18 cellular contexts compared by ENCODE assay signal in the genomic region with DNA sequence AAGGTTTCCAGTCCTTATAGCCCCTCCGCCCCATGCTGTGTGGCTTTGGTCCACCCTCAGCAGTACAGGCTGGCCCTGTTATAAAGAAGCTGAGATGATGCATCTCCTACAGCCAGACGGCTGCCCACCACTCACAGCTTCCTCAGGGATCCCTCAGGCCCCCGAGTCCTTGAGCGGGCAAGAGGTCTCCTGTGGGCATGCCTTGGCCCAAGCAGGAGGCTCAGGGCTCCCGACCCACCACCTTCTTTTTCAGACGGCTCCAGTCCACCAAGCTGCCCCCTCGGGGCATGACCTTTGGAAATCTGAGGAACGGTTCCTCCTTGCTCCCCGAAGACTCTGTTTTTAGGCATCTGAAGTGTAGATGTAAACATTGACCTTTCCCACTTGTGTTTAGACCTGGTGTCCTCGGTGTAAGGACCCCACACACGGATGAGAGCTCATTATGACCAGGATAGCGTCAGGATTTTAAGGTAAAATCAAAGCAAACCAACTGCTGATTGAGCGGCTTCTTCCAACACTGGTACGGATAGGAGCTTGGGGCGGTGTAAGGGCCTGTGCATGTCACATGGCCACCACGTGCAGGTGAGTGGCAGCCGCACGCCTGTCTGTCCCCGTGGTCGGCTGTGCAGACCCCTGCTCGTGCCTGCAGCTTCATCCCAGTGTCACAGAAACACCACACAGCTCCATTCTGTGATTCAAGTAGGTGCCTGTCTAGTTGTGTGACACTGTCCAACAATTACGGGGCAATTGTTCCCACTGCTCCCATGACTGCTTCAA.
DNase-seq lines count a peak whose midpoint lies in the region; ATAC-seq, FAIRE-seq and TF ChIP-seq lines count a peak whose summit lies in the region.
"Had no signal": no experiment of that assay in that cellular context is flagged by ENCODE, and none has a peak within 500 bp of the region (broad histone marks: within the 10 kb centered on the region; RNA-seq: fewer than 3 reads in every experiment).

No MANE protein-coding gene starts in this region.

- ATAC-seq in left ventricle myocardium superior, result no peak
- ATAC-seq: A549, HepG2, Panc1 had no signal

- DNase-seq in cardiac septum (ENCODE audit: low spot score) (peak; percentile 70), left ventricle myocardium superior (no peak), endothelial cell (ENCODE audit: low spot score) (no peak), posterior vena cava (ENCODE audit: low spot score) (peak; percentile 51), cerebellar nuclear complex (lab: John Stamatoyannopoulos, UW) (no peak), putamen (ENCODE audit: low spot score) (no peak), GM12891 (ENCODE audit: insufficient read length, low spot score) (no peak)
- DNase-seq: DMS53, KG1, NCI-H1105 treated with DMSO at 0.1 percent for 48 hours, NCI-H1694, NCI-H2081 treated with DMSO at 0.1 percent for 48 hours, SHP77 had no signal

- H3K4me3 Mint-ChIP-seq in endothelial cell (ENCODE audit: unreplicated experiment), result peak overlapping the region; percentile 22

- H3K4me1 Mint-ChIP-seq in endothelial cell (ENCODE audit: unreplicated experiment), result no peaks in the 10 kb centered on the region

- no peak for TF ChIP-seq CTCF in endothelial cell (IDR thresholded peaks at IDR 0.05; ENCODE audit: unreplicated experiment)

- H3K9me3 Mint-ChIP-seq in endothelial cell (ENCODE audit: unreplicated experiment), result no peaks in the 10 kb centered on the region
- H3K9me3 Mint-ChIP-seq: CD8-positive, alpha-beta memory T cell had no signal

- no peak for TF ChIP-seq POLR2A in GM12891 (IDR thresholded peaks at IDR 0.05; ENCODE audit: low read depth, low read length)

- intact Hi-C loops in cardiac septum (cut with DNase I) (no loop called here), left ventricle myocardium superior (cut with micrococcal nuclease) (no loop called here), posterior vena cava (cut with DNase I) (no loop called here)

- FAIRE-seq in GM12891 (lab: Jason Lieb, UNC), result no peak
- FAIRE-seq: A549, H1, HepG2 had no signal

- H3K27ac Mint-ChIP-seq in endothelial cell (ENCODE audit: unreplicated experiment), result no peak overlapping the region

- H3K36me3 Mint-ChIP-seq in endothelial cell (ENCODE audit: low read depth, unreplicated experiment), result peaks cover 6% of the 10 kb centered on the region

- no peaks in the 10 kb centered on the region for H3K27me3 Mint-ChIP-seq in endothelial cell (ENCODE audit: unreplicated experiment)
- H3K27me3 Mint-ChIP-seq: CD8-positive, alpha-beta memory T cell had no signal

TF ChIP-seq in GM12891, 5 proteins besides CTCF, POLR2A, EP300 and RAD21:
- no peak for TF ChIP-seq TAF1 (IDR thresholded peaks at IDR 0.05; ENCODE audit: low read depth, low read length)
- TF ChIP-seq POU2F2 (IDR thresholded peaks at IDR 0.05; ENCODE audit: low read depth, low read length), result no peak
- no peak for TF ChIP-seq PAX5 (IDR thresholded peaks at IDR 0.05; ENCODE audit: insufficient read depth, low read length, severe bottlenecking)
- no peak for TF ChIP-seq POLR2AphosphoS5 (IDR thresholded peaks at IDR 0.05; ENCODE audit: low read depth, low read length)

Comparison
In these comparisons a context has a peak if more than half of its experiments do, and no peak if none do; other contexts are left out.
1. DNase-seq: peak in cardiac septum (single experiment) and posterior vena cava (single experiment); none in left ventricle myocardium superior (single experiment), endothelial cell (single experiment), cerebellar nuclear complex (0 of 2), putamen (single experiment) and GM12891 (single experiment).